27 cellular contexts compared by ENCODE assay signal in the genomic region with DNA sequence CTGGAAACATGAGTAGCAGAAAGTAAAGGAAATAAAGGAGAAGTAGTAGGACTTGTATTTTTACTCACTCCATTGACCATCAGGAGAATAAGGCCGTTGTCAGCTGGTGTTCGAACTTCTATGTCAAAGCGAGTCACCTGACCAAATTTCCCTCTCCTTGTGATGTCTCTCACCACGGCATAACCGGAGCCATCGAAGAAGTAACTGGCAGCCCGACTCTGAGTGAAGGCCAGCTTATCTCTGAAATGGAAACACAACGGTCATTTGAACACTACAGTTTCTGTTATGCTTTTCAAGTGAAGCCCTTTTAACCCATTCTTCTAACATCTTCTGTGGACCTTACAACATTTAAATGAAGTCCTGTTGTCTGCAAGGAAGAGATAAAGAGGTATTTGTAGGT.
"Had no signal": no experiment of that assay in that cellular context is flagged by ENCODE, and none has a peak within 500 bp of the region (broad histone marks: within the 10 kb centered on the region; RNA-seq: fewer than 3 reads in every experiment).

No MANE protein-coding gene starts in this region.

- H3K27ac Mint-ChIP-seq: activated naive CD4-positive, alpha-beta T cell treated with anti-CD3 and anti-CD28 coated beads, Interleukin-2, amount 50 U/mL, for 72 hours; activated naive CD8-positive, alpha-beta T cell treated with anti-CD3 and anti-CD28 coated beads, Interleukin-2, amount 50 U/mL, for 24 hours; brain; IgD-negative memory B cell; T-helper 17 cell had no signal

- FAIRE-seq: astrocyte had no signal

- ATAC-seq: activated CD4-positive, CD25-positive, alpha-beta regulatory T cell treated with anti-CD3 and anti-CD28 coated beads, Interleukin-2, amount 50 U/mL, for 24 hours; activated naive CD4-positive, alpha-beta T cell treated with anti-CD3 and anti-CD28 coated beads, Interleukin-2, amount 50 U/mL, for 72 hours; activated naive CD8-positive, alpha-beta T cell treated with anti-CD3 and anti-CD28 coated beads, Interleukin-2, amount 50 U/mL, for 24 hours; activated T-cell treated with anti-CD3 and anti-CD28 coated beads, Interleukin-2, amount 50 U/mL, for 4 hours; T-helper 17 cell had no signal

- H3K4me3 ChIP-seq: Peyer's patch had no signal

- H3K27me3 ChIP-seq: Peyer's patch had no signal

- H3K4me2 ChIP-seq: KMS-11 had no signal

- H3K4me1 Mint-ChIP-seq: activated naive CD8-positive, alpha-beta T cell treated with anti-CD3 and anti-CD28 coated beads, Interleukin-2, amount 50 U/mL, for 24 hours; brain had no signal

- H3K9ac ChIP-seq: KMS-11 had no signal

- H3K36me3 Mint-ChIP-seq: activated naive CD4-positive, alpha-beta T cell treated with anti-CD3 and anti-CD28 coated beads, Interleukin-2, amount 50 U/mL, for 72 hours; IgD-negative memory B cell had no signal

- H3K27ac ChIP-seq: KMS-11, Peyer's patch, RWPE1 had no signal

- H3K4me3 Mint-ChIP-seq: activated naive CD8-positive, alpha-beta T cell treated with anti-CD3 and anti-CD28 coated beads, Interleukin-2, amount 50 U/mL, for 24 hours; activated T-cell treated with anti-CD3 and anti-CD28 coated beads, Interleukin-2, amount 50 U/mL, for 4 hours; brain; IgD-negative memory B cell; T-helper 17 cell had no signal

- DNase-seq: activated CD4-positive, alpha-beta T cell treated with anti-CD3 and anti-CD28 coated beads for 4 hours; activated CD4-positive, alpha-beta T cell treated with anti-CD3 and anti-CD28 coated beads, Interleukin-2, amount 50 U/mL, for 4 hours; activated effector memory CD4-positive, alpha-beta T cell treated with anti-CD3 and anti-CD28 coated beads, Interleukin-2, amount 50 U/mL, for 16 hours; activated naive CD4-positive, alpha-beta T cell treated with Interleukin-2 at 50 U/mL for 16 hours; activated naive CD8-positive, alpha-beta T cell treated with anti-CD3 and anti-CD28 coated beads, Interleukin-2, amount 50 U/mL, for 24 hours; activated T-cell treated with anti-CD3 and anti-CD28 coated beads, Interleukin-2, amount 50 U/mL, for 4 hours; amniotic stem cell; NCI-H1092; NCI-H1417; NCI-H2029; NCI-H2107; NCI-H2171 treated with DMSO at 0.1 percent for 48 hours; NCI-H226; NCI-H526; NCI-H82; NK-92 treated with Interleukin-12 subunit alpha and Interleukin-12 subunit beta, amount 100 ng/mL, for 24 hours; Peyer's patch; SHP77 treated with DMSO at 0.1 percent for 48 hours; T-helper 17 cell; T-helper 9 cell had no signal

- H3K27me3 Mint-ChIP-seq: brain, IgD-negative memory B cell had no signal

- H3K9me3 Mint-ChIP-seq: activated naive CD4-positive, alpha-beta T cell treated with anti-CD3 and anti-CD28 coated beads, Interleukin-2, amount 50 U/mL, for 72 hours; activated naive CD8-positive, alpha-beta T cell treated with anti-CD3 and anti-CD28 coated beads, Interleukin-2, amount 50 U/mL, for 24 hours; activated T-cell treated with anti-CD3 and anti-CD28 coated beads, Interleukin-2, amount 50 U/mL, for 4 hours; brain; IgD-negative memory B cell had no signal

- H3K4me1 ChIP-seq: Peyer's patch had no signal

- H3K9me3 ChIP-seq: Peyer's patch had no signal
